10 cellular contexts compared by ENCODE assay signal in genomic region chr12:64733857-64734256, GRCh38. TPM values are rescaled to one million over a fixed set of nuclear protein-coding genes. Genes with fewer than 3 reads are reported as not detected.
DNase-seq lines count a peak whose midpoint lies in the region; ATAC-seq and TF ChIP-seq lines count a peak whose summit lies in the region.
"Had no signal": no experiment of that assay in that cellular context is flagged by ENCODE, and none has a peak within 500 bp of the region (broad histone marks: within the 10 kb centered on the region; RNA-seq: fewer than 3 reads in every experiment).

No MANE protein-coding gene starts in this region.

- no peak overlapping the region for H3K27ac ChIP-seq in left lung
- no peak overlapping the region for H3K27ac ChIP-seq in spleen

- no peak for TF ChIP-seq POLR2A in spleen (IDR thresholded peaks at IDR 0.05)

- H3K9me3 ChIP-seq in left lung, result no peaks in the 10 kb centered on the region
- H3K9me3 ChIP-seq in spleen, result no peaks in the 10 kb centered on the region

- ATAC-seq in left lung, result peak; percentile 61

- H3K27me3 ChIP-seq in left lung, result no peaks in the 10 kb centered on the region
- H3K27me3 ChIP-seq in spleen (replicated peaks in 1 of 7), result no peaks in the 10 kb centered on the region

- in situ Hi-C loops in T47D (cut with HindIII; ENCODE audit: low pct_unique_long_range_greater_than_20kb, low sequenced_read_pairs), result no loop called here

- H3K36me3 ChIP-seq in left lung (peaks cover 0 to 76% of the 10 kb centered on the region in 2 donors), spleen (peaks cover 0 to 88% (median 46%) of the 10 kb centered on the region in 6 donors)

- DNase-seq in COLO668 (lab: John Stamatoyannopoulos, UW; ENCODE audit: unreplicated experiment) (peak; percentile 21), NCI-H2029 treated with DMSO at 0.1 percent for 48 hours (lab: John Stamatoyannopoulos, UW) (peak; percentile 49), T47D (ENCODE audit: low read depth in 1 of 2, low spot score in 1 of 2) (peak; percentile 50 to 92), left lung (no peak), amniotic stem cell (lab: John Stamatoyannopoulos, UW) (no peak), DMS114 treated with DMSO at 0.1 percent for 48 hours (lab: John Stamatoyannopoulos, UW; ENCODE audit: unreplicated experiment) (no peak), spleen (no peak)
- no peak for DNase-seq in stimulated activated naive CD4-positive, alpha-beta T cell treated with Interleukin-2 at 50 U/mL for 16 hours (lab: John Stamatoyannopoulos, UW)
- DNase-seq: erythroblast; NK-92 treated with Interleukin-12 subunit alpha and Interleukin-12 subunit beta, amount 100 ng/mL, for 24 hours had no signal

- H3K4me3 ChIP-seq in left lung (no peak overlapping the region), spleen (no peak overlapping the region)

- no peak for TF ChIP-seq CTCF in left lung (IDR thresholded peaks at IDR 0.05)
- no peak for TF ChIP-seq CTCF in spleen (IDR thresholded peaks at IDR 0.05 in 8 of 11, conservative IDR thresholded peaks at IDR 0.05 in 3 of 11)

- intact Hi-C loops in left lung (cut with DNase I) (no loop called here), spleen (cut with DNase I; ENCODE audit: low total_unique reads) (no loop called here)

- H3K4me1 ChIP-seq in left lung (peaks cover 0 to 23% of the 10 kb centered on the region in 2 donors), spleen (peaks cover 8 to 39% (median 23%) of the 10 kb centered on the region in 6 donors)

- WGBS in spleen, 5 donors, result 85 to 96% (median 93%) methylated on average over 4 of the region's 4 CpGs

RNA-seq across cellular contexts. Expression of gene GNS, which starts 25.3 kb away (rescaled TPM):
- total RNA-seq in left lung (100 to 1,000 TPM; 187 to 196 TPM), spleen (100 to 1,000 TPM in 6 of 7 donors, 10 to 100 TPM in 1; 99.4 to 154 (median 130) TPM)
- polyA plus RNA-seq in spleen, result 10 to 100 TPM in 2 of 3 donors, 1 to 10 TPM in 1; 8.3 to 17.1 (median 13.8) TPM

Comparison
In these comparisons a context has a peak if more than half of its experiments do, and no peak if none do; other contexts are left out.
1. DNase-seq: peak in COLO668 (single experiment), NCI-H2029 treated with DMSO at 0.1 percent for 48 hours (single experiment) and T47D (2 of 2); none in left lung (0 of 2), amniotic stem cell (single experiment), DMS114 treated with DMSO at 0.1 percent for 48 hours (single experiment), stimulated activated naive CD4-positive, alpha-beta T cell treated with Interleukin-2 at 50 U/mL for 16 hours (single experiment) and spleen (single experiment).